Comparison of ENCODE assay signal across 9 cellular contexts in genomic region chr9:120965344-120966004, GRCh38.
A peak's percentile ranks its signal among the peaks of the same experiment; 100 is the strongest.
DNase-seq lines count a peak whose midpoint lies in the region; ATAC-seq lines count a peak whose summit lies in the region.
"Had no signal": no experiment of that assay in that cellular context is flagged by ENCODE, and none has a peak within 500 bp of the region (broad histone marks: within the 10 kb centered on the region; RNA-seq: fewer than 3 reads in every experiment).

No MANE protein-coding gene starts in this region.

- H3K27me3 ChIP-seq in HUES48 (ENCODE audit: control insufficient read depth, insufficient read depth, low read length), result no peaks in the 10 kb centered on the region

- no peaks in the 10 kb centered on the region for H3K36me3 ChIP-seq in HUES48 (ENCODE audit: control insufficient read depth, insufficient read depth, low read length)

- peak; percentile 36 for DNase-seq in NCI-H774 (lab: John Stamatoyannopoulos, UW)
- peak in 31 of 42 donors; percentile 11 to 80 (median 42) for DNase-seq in head of caudate nucleus
- peak; percentile 47 for DNase-seq in putamen (ENCODE audit: low spot score)
- DNase-seq in DMS114 treated with DMSO at 0.1 percent for 48 hours (lab: John Stamatoyannopoulos, UW; ENCODE audit: unreplicated experiment), result no peak
- no peak for DNase-seq in kidney glomerular epithelial cell (lab: John Stamatoyannopoulos, UW)
- DNase-seq in GF-D8 (lab: John Stamatoyannopoulos, UW), result no peak
- DNase-seq: activated CD8-positive, alpha-beta memory T cell treated with anti-CD3 and anti-CD28 coated beads, Interleukin-2, amount 50 U/mL, for 4 hours had no signal

- H3K9me3 ChIP-seq in HUES48 (ENCODE audit: control insufficient read depth, insufficient read depth, low read length), result no peaks in the 10 kb centered on the region

- H3K9ac ChIP-seq in HUES48 (ENCODE audit: low read depth, low read length), result no peak overlapping the region

- ATAC-seq in GM21515 (IDR thresholded peaks at IDR 0.05; ENCODE audit: unreplicated experiment), result no peak

- peak overlapping the region; percentile 42 for H3K27ac ChIP-seq in HUES48 (ENCODE audit: low read depth, low read length)

- intact Hi-C loops in head of caudate nucleus (cut with DNase I), result no loop called here

- H3K4me3 ChIP-seq in HUES48 (ENCODE audit: low read depth, low read length), result no peak overlapping the region

- peaks cover 22% of the 10 kb centered on the region for H3K4me1 ChIP-seq in HUES48 (ENCODE audit: control insufficient read depth, insufficient read depth, low read length)

Comparison
In these comparisons a context has a peak if more than half of its experiments do, and no peak if none do; other contexts are left out.
1. DNase-seq: peak in NCI-H774 (single experiment), head of caudate nucleus (31 of 42) and putamen (single experiment); none in DMS114 treated with DMSO at 0.1 percent for 48 hours (single experiment), kidney glomerular epithelial cell (single experiment) and GF-D8 (single experiment).